In genomic region chr4:25180524-25181131, GRCh38 we compare ENCODE assay signal across 10 cellular contexts. TPM values are rescaled to one million over a fixed set of nuclear protein-coding genes. Genes with fewer than 3 reads are reported as not detected.
A peak's percentile ranks its signal among the peaks of the same experiment; 100 is the strongest.
DNase-seq lines count a peak whose midpoint lies in the region; ATAC-seq, FAIRE-seq and TF ChIP-seq lines count a peak whose summit lies in the region.
"Had no signal": no experiment of that assay in that cellular context is flagged by ENCODE, and none has a peak within 500 bp of the region (broad histone marks: within the 10 kb centered on the region; RNA-seq: fewer than 3 reads in every experiment).

No MANE protein-coding gene starts in this region.

- 64 to 67% methylated on average over 3 of the region's 3 CpGs for WGBS in tibial nerve, 2 donors

- no peak overlapping the region for H3K4me2 ChIP-seq in keratinocyte (ENCODE audit: control insufficient read depth, extremely low read depth, insufficient read depth, low read depth, low read length)

- no peaks in the 10 kb centered on the region for H4K20me1 ChIP-seq in keratinocyte (ENCODE audit: control insufficient read depth, extremely low read depth, insufficient read depth, low read length)

- no peaks in the 10 kb centered on the region for H3K79me2 ChIP-seq in keratinocyte (ENCODE audit: control insufficient read depth, insufficient read depth, low read length)

- no peaks in the 10 kb centered on the region for H3K36me3 ChIP-seq in keratinocyte (ENCODE audit: control insufficient read depth in 2 of 2, extremely low read depth in 1 of 2, insufficient read depth in 2 of 2, low read length in 2 of 2)
- H3K36me3 ChIP-seq in tibial nerve = no peaks in the 10 kb centered on the region

- no peak overlapping the region for H3K4me3 ChIP-seq in keratinocyte (ENCODE audit: control insufficient read depth in 2 of 3, extremely low read depth in 1 of 3, insufficient read depth in 2 of 3, low read depth in 1 of 3, low read length in 3 of 3)
- no peak overlapping the region for H3K4me3 ChIP-seq in tibial nerve

- H3K4me1 ChIP-seq in keratinocyte (ENCODE audit: control insufficient read depth, extremely low read depth, insufficient read depth, low read length) = peaks cover 3% of the 10 kb centered on the region
- H3K4me1 ChIP-seq in tibial nerve = no peaks in the 10 kb centered on the region

- no peak for TF ChIP-seq POLR2A in tibial nerve (IDR thresholded peaks at IDR 0.05)

- H3K27me3 Mint-ChIP-seq in CD14-positive monocyte (ENCODE audit: low read depth in 3 of 3) = peaks cover 0 to 1% (median 0%) of the 10 kb centered on the region in 3 donors
- H3K27me3 Mint-ChIP-seq in activated naive CD8-positive, alpha-beta T cell treated with anti-CD3 and anti-CD28 coated beads for 36 hours = no peaks in the 10 kb centered on the region

- peak; percentile 81 for TF ChIP-seq CTCF in CD14-positive monocyte (IDR thresholded peaks at IDR 0.05)
- TF ChIP-seq CTCF in keratinocyte (optimal IDR thresholded peaks at IDR 0.05 in 1 of 3, IDR thresholded peaks at IDR 0.05 in 1 of 3, conservative IDR thresholded peaks at IDR 0.05 in 1 of 3; ENCODE audit: extremely low read depth in 1 of 3, insufficient read depth in 2 of 3, low read length in 3 of 3) = peak; percentile 57 to 75 (median 73)
- peak in 4 of 5 experiments; percentile 16 to 38 (median 21) for TF ChIP-seq CTCF in tibial nerve (IDR thresholded peaks at IDR 0.05)

- no peaks in the 10 kb centered on the region for H3K9me1 ChIP-seq in keratinocyte (ENCODE audit: control insufficient read depth, extremely low read depth, insufficient read depth, low read length)

- H3K27ac ChIP-seq in keratinocyte (ENCODE audit: control insufficient read depth, insufficient read depth, low read length) (no peak overlapping the region), tibial nerve (no peak overlapping the region)

- intact Hi-C loops in CD14-positive monocyte (cut with micrococcal nuclease) = no loop called here

- no peak for TF ChIP-seq EP300 in tibial nerve (IDR thresholded peaks at IDR 0.05)

- no peak overlapping the region for H3K27ac Mint-ChIP-seq in CD14-positive monocyte
- no peak overlapping the region for H3K27ac Mint-ChIP-seq in activated naive CD8-positive, alpha-beta T cell treated with anti-CD3 and anti-CD28 coated beads for 36 hours
- H3K27ac Mint-ChIP-seq: T-helper 1 cell treated with Interleukin-12 subunit alpha and Interleukin-12 subunit beta and Interleukin-4 antibody, amounts not matched to agents 30 μg/mL and 1 μg/mL, for 36 hours had no signal

- H2AFZ ChIP-seq in keratinocyte (ENCODE audit: control insufficient read depth, low read length) = no peak overlapping the region

- ATAC-seq in GM18519 (IDR thresholded peaks at IDR 0.05; ENCODE audit: low FRiP score, unreplicated experiment) = peak; percentile 87
- peak; percentile 85 for ATAC-seq in HG02943 (IDR thresholded peaks at IDR 0.05; ENCODE audit: low read depth, unreplicated experiment)

- H3K4me1 Mint-ChIP-seq in CD14-positive monocyte = peaks cover 11% of the 10 kb centered on the region
- peaks cover 30% of the 10 kb centered on the region for H3K4me1 Mint-ChIP-seq in activated naive CD8-positive, alpha-beta T cell treated with anti-CD3 and anti-CD28 coated beads for 36 hours

- H3K9me3 Mint-ChIP-seq in CD14-positive monocyte = peaks cover 0 to 6% (median 3%) of the 10 kb centered on the region in 7 donors
- H3K9me3 Mint-ChIP-seq in activated naive CD8-positive, alpha-beta T cell treated with anti-CD3 and anti-CD28 coated beads for 36 hours = no peaks in the 10 kb centered on the region
- H3K9me3 Mint-ChIP-seq: T-helper 1 cell treated with Interleukin-12 subunit alpha and Interleukin-12 subunit beta and Interleukin-4 antibody, amounts not matched to agents 30 μg/mL and 1 μg/mL, for 36 hours had no signal

- dilution Hi-C loops in keratinocyte (cut with MboI; ENCODE audit: extremely low pct_ligation_motif_present, low sequenced_read_pairs) = no loop called here

- peaks cover 10 to 12% of the 10 kb centered on the region in 2 donors for H3K36me3 Mint-ChIP-seq in CD14-positive monocyte
- H3K36me3 Mint-ChIP-seq in activated naive CD8-positive, alpha-beta T cell treated with anti-CD3 and anti-CD28 coated beads for 36 hours = peaks cover 2% of the 10 kb centered on the region

- H3K27me3 ChIP-seq in keratinocyte (ENCODE audit: control insufficient read depth, extremely low read depth, insufficient read depth, low read length) (no peaks in the 10 kb centered on the region), tibial nerve (no peaks in the 10 kb centered on the region)

- no peak for DNase-seq in CD14-positive monocyte (ENCODE audit: low spot score)
- peak; percentile 2 for DNase-seq in NCI-H446 treated with DMSO at 0.1 percent for 48 hours (lab: John Stamatoyannopoulos, UW)
- DNase-seq in activated naive CD8-positive, alpha-beta T cell treated with anti-CD3 and anti-CD28 coated beads for 36 hours = peak; percentile 6
- no peak for DNase-seq in keratinocyte (ENCODE audit: low read depth, low spot score)
- no peak for DNase-seq in tibial nerve (ENCODE audit: low spot score in 2 of 2)
- no peak for DNase-seq in islet precursor cell
- DNase-seq: right cardiac atrium had no signal

- no peak overlapping the region for H3K9ac ChIP-seq in keratinocyte (ENCODE audit: control insufficient read depth, extremely low read depth, insufficient read depth, low read length)

- FAIRE-seq in keratinocyte (lab: Jason Lieb, UNC) = no peak

- no peak overlapping the region for H3K4me3 Mint-ChIP-seq in CD14-positive monocyte
- H3K4me3 Mint-ChIP-seq in activated naive CD8-positive, alpha-beta T cell treated with anti-CD3 and anti-CD28 coated beads for 36 hours = no peak overlapping the region
- H3K4me3 Mint-ChIP-seq: T-helper 1 cell treated with Interleukin-12 subunit alpha and Interleukin-12 subunit beta and Interleukin-4 antibody, amounts not matched to agents 30 μg/mL and 1 μg/mL, for 36 hours had no signal

- H3K9me3 ChIP-seq in keratinocyte (ENCODE audit: control insufficient read depth, low read depth, low read length) (no peaks in the 10 kb centered on the region), tibial nerve (no peaks in the 10 kb centered on the region)

RNA-seq across cellular contexts. Expression of gene SEPSECS, which starts 20.4 kb away (rescaled TPM):
- 1 to 10 TPM in 1 of 2 donors, under 1 TPM in 1; 0.65 to 2.1 TPM for polyA plus RNA-seq in CD14-positive monocyte
- total RNA-seq in activated naive CD8-positive, alpha-beta T cell treated with anti-CD3 and anti-CD28 coated beads for 36 hours = 10 to 100 TPM; 11.4 to 11.6 TPM
- 3.2 to 6.6 TPM (median 4.6 TPM) in 3 replicates for polyA plus RNA-seq in keratinocyte
- polyA plus RNA-seq in keratinocyte (2011; ENCODE audit: low read depth) = 4.3 TPM
- polyA plus RNA-seq in keratinocyte (2011; cell fraction: cytosol; rRNA removed) = 2.7 and 5.3 TPM in 2 replicates
- polyA plus RNA-seq in keratinocyte (2011; cell fraction: nucleus; rRNA removed) = 5.7 and 8.9 TPM in 2 replicates
- polyA plus RNA-seq in keratinocyte (2012; ENCODE audit: low replicate concordance) = 3.0 TPM in 2 replicates
- 0.16 to 6.8 TPM (median 5.0 TPM) in 3 replicates for polyA minus RNA-seq in keratinocyte
- polyA minus RNA-seq in keratinocyte (2011; cell fraction: cytosol; rRNA and poly(A)+ RNA removed) = 6.1 TPM
- polyA minus RNA-seq in keratinocyte (2011; cell fraction: nucleus; rRNA and poly(A)+ RNA removed) = 6.4 and 7.3 TPM in 2 replicates
- total RNA-seq in tibial nerve = 10 to 100 TPM in 2 of 4 donors, 1 to 10 TPM in 2; 6.6 to 19.2 (median 9.0) TPM

RNA-seq across cellular contexts. Expression of gene PI4K2B, which starts 53.2 kb away (rescaled TPM):
- polyA plus RNA-seq in CD14-positive monocyte (1 to 10 TPM; 7.4 to 8.5 TPM), keratinocyte (7.8 to 16.7 TPM (median 8.7 TPM) in 3 replicates)
- total RNA-seq in activated naive CD8-positive, alpha-beta T cell treated with anti-CD3 and anti-CD28 coated beads for 36 hours = 10 to 100 TPM; 43.2 to 44.9 TPM
- polyA plus RNA-seq in keratinocyte (2011; ENCODE audit: low read depth) = 6.8 TPM
- polyA plus RNA-seq in keratinocyte (2011; cell fraction: cytosol; rRNA removed) = 6.7 and 11.2 TPM in 2 replicates
- 4.5 and 7.2 TPM in 2 replicates for polyA plus RNA-seq in keratinocyte (2011; cell fraction: nucleus; rRNA removed)
- 6.8 and 14.2 TPM in 2 replicates for polyA plus RNA-seq in keratinocyte (2012; ENCODE audit: low replicate concordance)
- 1.2 to 7.7 TPM (median 2.1 TPM) in 3 replicates for polyA minus RNA-seq in keratinocyte
- polyA minus RNA-seq in keratinocyte (2011; cell fraction: cytosol; rRNA and poly(A)+ RNA removed) = 9.6 TPM
- polyA minus RNA-seq in keratinocyte (2011; cell fraction: nucleus; rRNA and poly(A)+ RNA removed) = 4.2 and 6.0 TPM in 2 replicates
- 10 to 100 TPM; 11.1 to 22.8 (median 14.6) TPM for total RNA-seq in tibial nerve

Comparison
In these comparisons a context has a peak if more than half of its experiments do, and no peak if none do; other contexts are left out.
1. DNase-seq: peak in NCI-H446 treated with DMSO at 0.1 percent for 48 hours (single experiment) and activated naive CD8-positive, alpha-beta T cell treated with anti-CD3 and anti-CD28 coated beads for 36 hours (single experiment); none in CD14-positive monocyte (single experiment), keratinocyte (single experiment), tibial nerve (0 of 2) and islet precursor cell (single experiment).
2. CTCF ChIP-seq: peak in every context shown above with its lines; median percentile 81 in CD14-positive monocyte; 73 in keratinocyte; 21 in tibial nerve.